28 cellular contexts compared by ENCODE assay signal in genomic region chr10:28704771-28705170, GRCh38.
"Had no signal": no experiment of that assay in that cellular context is flagged by ENCODE, and none has a peak within 500 bp of the region (broad histone marks: within the 10 kb centered on the region; RNA-seq: fewer than 3 reads in every experiment).

No MANE protein-coding gene starts in this region.

- H3K27ac ChIP-seq: gastroesophageal sphincter, neutrophil, parathyroid adenoma, right atrium auricular region, thoracic aorta, vagina, VCaP had no signal

- H3K79me2 ChIP-seq: parathyroid adenoma had no signal

- H3K4me3 ChIP-seq: gastroesophageal sphincter, right atrium auricular region, thoracic aorta, vagina had no signal

- H3K4me3 Mint-ChIP-seq: activated naive CD8-positive, alpha-beta T cell; effector memory CD8-positive, alpha-beta T cell; immature natural killer cell; natural killer cell; stimulated activated naive CD8-positive, alpha-beta T cell treated with anti-CD3 and anti-CD28 coated beads, Interleukin-15, Interleukin-2, amounts not matched to agents 100 ng/mL and 50 ng/mL, for 24 hours; T-helper 1 cell treated with Interleukin-12 subunit alpha and Interleukin-12 subunit beta and Interleukin-4 antibody, amounts not matched to agents 30 μg/mL and 1 μg/mL, for 36 hours had no signal

- H3K4me1 ChIP-seq: gastroesophageal sphincter, parathyroid adenoma, right atrium auricular region, vagina had no signal

- DNase-seq: activated CD4-positive, alpha-beta T cell treated with anti-CD3 and anti-CD28 coated beads for 4 hours; activated CD4-positive, alpha-beta T cell treated with anti-CD3 and anti-CD28 coated beads, Interleukin-2, amount 50 U/mL, for 4 hours; activated CD8-positive, alpha-beta memory T cell treated with anti-CD3 and anti-CD28 coated beads for 24 hours; activated effector memory CD4-positive, alpha-beta T cell treated with Interleukin-2 at 50 U/mL for 16 hours; activated naive CD4-positive, alpha-beta T cell treated with Interleukin-2 at 50 U/mL for 16 hours; anterior cingulate cortex; cortex of kidney; effector memory CD8-positive, alpha-beta T cell; erythroblast; hypothalamus; immature natural killer cell; left colon; natural killer cell; stimulated activated CD4-positive, alpha-beta T cell treated with anti-CD3 and anti-CD28 coated beads, Interleukin-4, amount 100 ng/mL, for 1 hour; SW 1271; T-helper 9 cell had no signal

- H2AFZ ChIP-seq: parathyroid adenoma had no signal

- H3K36me3 Mint-ChIP-seq: activated naive CD8-positive, alpha-beta T cell; immature natural killer cell; natural killer cell had no signal

- H3K4me1 Mint-ChIP-seq: immature natural killer cell, natural killer cell had no signal

- H3K36me3 ChIP-seq: gastroesophageal sphincter, neutrophil, right atrium auricular region, thoracic aorta, vagina had no signal

- H3K27ac Mint-ChIP-seq: activated naive CD8-positive, alpha-beta T cell; effector memory CD8-positive, alpha-beta T cell; immature natural killer cell; natural killer cell; stimulated activated naive CD8-positive, alpha-beta T cell treated with anti-CD3 and anti-CD28 coated beads, Interleukin-15, Interleukin-2, amounts not matched to agents 100 ng/mL and 50 ng/mL, for 24 hours; T-helper 1 cell treated with Interleukin-12 subunit alpha and Interleukin-12 subunit beta and Interleukin-4 antibody, amounts not matched to agents 30 μg/mL and 1 μg/mL, for 36 hours had no signal

- H3K9me3 Mint-ChIP-seq: effector memory CD8-positive, alpha-beta T cell; immature natural killer cell; natural killer cell; stimulated activated naive CD8-positive, alpha-beta T cell treated with anti-CD3 and anti-CD28 coated beads, Interleukin-15, Interleukin-2, amounts not matched to agents 100 ng/mL and 50 ng/mL, for 24 hours; T-helper 1 cell treated with Interleukin-12 subunit alpha and Interleukin-12 subunit beta and Interleukin-4 antibody, amounts not matched to agents 30 μg/mL and 1 μg/mL, for 36 hours had no signal

- H3K27me3 ChIP-seq: right atrium auricular region, vagina had no signal

- H3K9me3 ChIP-seq: gastroesophageal sphincter, neutrophil, right atrium auricular region, thoracic aorta, vagina had no signal

- FAIRE-seq: kidney, TTC549 had no signal

- H3K9ac ChIP-seq: parathyroid adenoma had no signal
